8 cellular contexts compared by ENCODE assay signal in the genomic region with DNA sequence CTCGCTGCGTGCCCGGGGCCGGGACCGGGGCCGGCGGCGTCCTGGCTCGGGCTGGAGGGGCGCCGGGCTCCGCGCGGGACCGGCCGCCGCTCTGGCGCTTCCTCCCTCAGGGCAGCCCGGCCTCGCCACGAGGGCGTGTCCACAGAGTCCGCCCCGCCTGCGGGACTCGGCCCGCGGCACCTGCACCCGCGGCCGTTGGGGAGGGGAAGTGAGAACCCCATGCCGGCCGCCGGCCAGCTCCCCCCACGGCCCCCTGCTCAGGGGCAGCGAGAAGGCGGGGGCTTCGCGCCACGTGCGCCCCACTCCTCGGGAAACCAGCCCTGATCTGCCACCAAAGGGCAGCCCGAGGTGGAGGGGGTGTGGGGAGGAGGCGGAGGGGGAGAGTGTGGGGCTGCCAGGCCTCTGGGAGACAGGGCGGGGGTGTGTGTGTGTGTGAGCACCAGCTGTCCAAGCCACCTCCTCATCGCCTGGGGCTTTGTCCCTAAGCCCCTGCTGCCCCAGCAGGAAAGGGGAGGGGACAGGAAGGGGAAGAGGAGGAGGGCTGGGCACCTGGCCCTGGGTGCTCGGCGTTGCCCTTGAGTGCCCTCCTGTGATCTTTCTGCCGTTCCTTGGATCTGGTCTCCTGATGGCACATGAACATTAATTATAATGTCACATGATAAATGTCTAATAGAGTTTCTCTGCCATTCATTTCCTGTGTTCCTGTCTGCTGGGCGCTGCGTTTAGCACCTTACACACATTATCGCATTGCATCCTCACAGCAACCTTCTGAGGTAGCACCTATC. TPM values are rescaled to one million over a fixed set of nuclear protein-coding genes. Genes with fewer than 3 reads are reported as not detected.
DNase-seq lines count a peak whose midpoint lies in the region; ATAC-seq and TF ChIP-seq lines count a peak whose summit lies in the region.

Gene PIK3AP1, minus strand, starts transcription at position 93 of the 785 bp plus-strand sequence. CDS start 120 bp downstream, outside the sequence.

- DNase-seq in GM10266 (ENCODE audit: extremely low spot score) (peak; percentile 85), NCI-H1105 (lab: John Stamatoyannopoulos, UW) (peak; percentile 74), UCSD-AML1 (lab: John Stamatoyannopoulos, UW; ENCODE audit: unreplicated experiment) (peak; percentile 77), chondrocyte (ENCODE audit: low spot score) (no peak), medulla oblongata (ENCODE audit: extremely low spot score) (peak; percentile 55), amniotic stem cell (lab: John Stamatoyannopoulos, UW) (no peak)
- DNase-seq in stimulated activated CD8-positive, alpha-beta memory T cell treated with anti-CD3 and anti-CD28 coated beads, Interleukin-15, amount 100 ng/mL, for 24 hours (ENCODE audit: low read depth) = peak; percentile 12

- H3K27me3 Mint-ChIP-seq in chondrocyte (ENCODE audit: low read depth) = peaks cover 6% of the 10 kb centered on the region

- TF ChIP-seq CTCF in GM10266 (IDR thresholded peaks at IDR 0.05; ENCODE audit: control insufficient read depth, insufficient read depth, low read depth, missing control alignments) (no peak), chondrocyte (IDR thresholded peaks at IDR 0.05) (no peak)

- H3K9me3 Mint-ChIP-seq in chondrocyte (ENCODE audit: low read depth) = no peaks in the 10 kb centered on the region

- peaks cover 2% of the 10 kb centered on the region for H3K36me3 Mint-ChIP-seq in chondrocyte (ENCODE audit: low read depth)

- peaks cover 12% of the 10 kb centered on the region for H3K4me1 Mint-ChIP-seq in chondrocyte (ENCODE audit: low read depth)

- H3K4me3 Mint-ChIP-seq in chondrocyte (ENCODE audit: unreplicated experiment) = peak within 1 kb of the TSS; percentile 86

- peak; percentile 66 for ATAC-seq in HG02571 (IDR thresholded peaks at IDR 0.05; ENCODE audit: unreplicated experiment)

- no peak within 1 kb of the TSS for H3K27ac Mint-ChIP-seq in chondrocyte (ENCODE audit: unreplicated experiment)

RNA-seq across cellular contexts. Expression of gene PIK3AP1, which starts in this region (rescaled TPM):
- total RNA-seq in chondrocyte = 9.7 to 12.4 TPM (median 9.9 TPM) in 3 replicates

Comparison
In these comparisons a context has a peak if more than half of its experiments do, and no peak if none do; other contexts are left out.
1. DNase-seq: peak in GM10266 (single experiment), NCI-H1105 (single experiment), UCSD-AML1 (single experiment), medulla oblongata (single experiment) and stimulated activated CD8-positive, alpha-beta memory T cell treated with anti-CD3 and anti-CD28 coated beads, Interleukin-15, amount 100 ng/mL, for 24 hours (single experiment); none in chondrocyte (single experiment) and amniotic stem cell (single experiment).